Comparison of ENCODE assay signal across 23 cellular contexts in the genomic region with DNA sequence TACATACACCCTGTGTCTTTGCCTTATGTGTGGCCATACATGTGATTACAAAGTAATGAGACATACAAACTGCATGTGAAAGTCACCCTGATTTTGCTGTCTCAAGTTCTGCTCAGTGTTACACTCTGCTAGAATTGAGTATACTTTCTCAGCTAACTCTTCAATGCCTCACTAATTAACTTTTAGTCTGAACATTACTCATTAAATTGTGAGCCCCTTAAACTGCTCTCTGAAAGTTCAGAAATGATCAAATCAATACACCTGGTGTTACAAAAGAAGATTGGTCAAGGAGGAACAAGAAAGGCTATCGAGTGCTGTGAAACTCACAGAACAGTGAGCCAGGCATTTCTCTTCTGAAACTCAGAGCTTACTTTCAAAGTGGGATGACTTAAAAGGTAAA.
A peak's percentile ranks its signal among the peaks of the same experiment; 100 is the strongest.
DNase-seq lines count a peak whose midpoint lies in the region; ATAC-seq and FAIRE-seq lines count a peak whose summit lies in the region.
"Had no signal": no experiment of that assay in that cellular context is flagged by ENCODE, and none has a peak within 500 bp of the region (broad histone marks: within the 10 kb centered on the region; RNA-seq: fewer than 3 reads in every experiment).

No MANE protein-coding gene starts in this region.

- peak; percentile 89 for ATAC-seq in GM19438 (IDR thresholded peaks at IDR 0.05; ENCODE audit: low read depth, unreplicated experiment)
- ATAC-seq in HG02759 (IDR thresholded peaks at IDR 0.05; ENCODE audit: unreplicated experiment): peak; percentile 74
- ATAC-seq in HG03196 (IDR thresholded peaks at IDR 0.05; ENCODE audit: unreplicated experiment): peak; percentile 72
- ATAC-seq: esophagus mucosa, K562, left lobe of liver, psoas muscle had no signal

- DNase-seq in GM18507 (ENCODE audit: extremely low spot score, insufficient read length, low read depth): no peak
- no peak for DNase-seq in activated T-cell treated with anti-CD3 and anti-CD28 coated beads, Interleukin-2, amount 50 U/mL, for 1 hour
- no peak for DNase-seq in NCI-H187 treated with DMSO at 0.1 percent for 48 hours (lab: John Stamatoyannopoulos, UW)
- no peak for DNase-seq in NCI-H2081 (lab: John Stamatoyannopoulos, UW)
- DNase-seq in NCI-H2029 treated with DMSO at 0.1 percent for 48 hours (lab: John Stamatoyannopoulos, UW): no peak
- DNase-seq: activated CD4-positive, alpha-beta T cell treated with anti-CD3 and anti-CD28 coated beads for 48 hours; activated CD8-positive, alpha-beta memory T cell treated with anti-CD3 and anti-CD28 coated beads, Interleukin-2, amount 50 U/mL, for 48 hours; anterior cingulate cortex; CD4-positive, alpha-beta T cell; effector CD4-positive, alpha-beta T cell; GOT3; NCI-H2081 treated with DMSO at 0.1 percent for 48 hours; psoas muscle; RPMI8226; small intestine; stimulated activated CD4-positive, alpha-beta T cell treated with anti-CD3 and anti-CD28 coated beads, Interleukin-4, amount 100 ng/mL, for 4 hours had no signal

- peak; percentile 59 for FAIRE-seq in GM18507 (lab: Jason Lieb, UNC)
- FAIRE-seq: K562, small intestine, TTC549 had no signal
